8 cellular contexts compared by ENCODE assay signal in genomic region chr16:66751992-66752322, GRCh38. TPM values are rescaled to one million over a fixed set of nuclear protein-coding genes. Genes with fewer than 3 reads are reported as not detected.
A peak's percentile ranks its signal among the peaks of the same experiment; 100 is the strongest.
DNase-seq lines count a peak whose midpoint lies in the region; ATAC-seq, FAIRE-seq and TF ChIP-seq lines count a peak whose summit lies in the region.

No MANE protein-coding gene starts in this region.

- H3K9me1 ChIP-seq in K562 (ENCODE audit: control insufficient read depth, insufficient read depth, low read length) = no peaks in the 10 kb centered on the region

- H3K36me3 ChIP-seq in K562 (ENCODE audit: control insufficient read depth, insufficient read depth, low read length) = peaks cover 33% of the 10 kb centered on the region
- H3K36me3 ChIP-seq in mucosa of rectum (ENCODE audit: control insufficient read depth in 2 of 2, insufficient read depth in 2 of 2, low read length in 2 of 2) = peaks cover 11 to 18% of the 10 kb centered on the region in 2 donors

- H3K4me3 ChIP-seq in right cardiac atrium (ENCODE audit: low read length) (peak overlapping the region; percentile 73), K562 (peak overlapping the region; percentile 97), mucosa of rectum (ENCODE audit: low read length in 2 of 2) (peak overlapping the region; percentile 84 to 94)

- in situ Hi-C loops in K562 (cut with MboI) = no loop called here

- no peak overlapping the region for H3K27ac ChIP-seq in right cardiac atrium (ENCODE audit: low read length)
- peak overlapping the region; percentile 94 for H3K27ac ChIP-seq in K562 (ENCODE audit: extremely low read depth, low read depth, low read length)
- peak overlapping the region; percentile 77 to 81 for H3K27ac ChIP-seq in mucosa of rectum (ENCODE audit: low read depth in 2 of 2, low read length in 2 of 2)

- H3K79me2 ChIP-seq in K562 (ENCODE audit: control insufficient read depth, insufficient read depth, low read length) = peaks cover 38% of the 10 kb centered on the region

- TF ChIP-seq RAD21 in K562 (CRISPR knock-in tag; conservative IDR thresholded peaks at IDR 0.05 in 1 of 2, IDR thresholded peaks at IDR 0.05 in 1 of 2) = no peak

- peak overlapping the region; percentile 99 for H3K4me2 ChIP-seq in K562 (ENCODE audit: insufficient read depth, low read length)

- TSS peak; percentile 64 for BruUV-seq in K562 (replicated peaks; lab: Mats Ljungman, UMichigan)

- intact Hi-C loops in right cardiac atrium (cut with DNase I) (no loop called here), cardiac septum (cut with DNase I) (loop anchor here (1.0 to 5.0 kb wide), 3 partner anchors 11 to 345 kb away; no protein-coding TSS in a partner anchor), K562 (cut with micrococcal nuclease) (no loop called here)

- peaks cover 10% of the 10 kb centered on the region for H4K20me1 ChIP-seq in K562 (replicated peaks; ENCODE audit: control insufficient read depth, insufficient read depth, low read length)

- no peak for FAIRE-seq in K562 (lab: Jason Lieb, UNC)

- H3K4me1 ChIP-seq in right cardiac atrium (ENCODE audit: control insufficient read depth, insufficient read depth, low read length) = peaks cover 5% of the 10 kb centered on the region
- peaks cover 9 to 15% of the 10 kb centered on the region in 2 experiments; a peak in 4 of 5 replicates for H3K4me1 ChIP-seq in K562 (replicated peaks in 1 of 2; ENCODE audit: control insufficient read depth in 2 of 2, insufficient read depth in 2 of 2, low read length in 2 of 2)
- H3K4me1 ChIP-seq in mucosa of rectum (ENCODE audit: control insufficient read depth in 2 of 2, insufficient read depth in 2 of 2, low read length in 2 of 2) = peaks cover 18 to 25% of the 10 kb centered on the region in 2 donors

- TF ChIP-seq CTCF in K562 (IDR thresholded peaks at IDR 0.05 in 2 of 3, conservative IDR thresholded peaks at IDR 0.05 in 1 of 3; ENCODE audit: insufficient read depth in 2 of 3, low read depth in 1 of 3, low read length in 3 of 3) = no peak

- peak overlapping the region; percentile 91 for H2AFZ ChIP-seq in K562 (ENCODE audit: low read depth, low read length)

- TF ChIP-seq POLR2A in K562 (conservative IDR thresholded peaks at IDR 0.05) = no peak

- DNase-seq in right cardiac atrium (no peak), cardiac septum (ENCODE audit: low spot score) (no peak), K562 (ENCODE audit: extremely low read depth in 1 of 4, low spot score in 3 of 4) (no peak), dermis blood vessel endothelial cell (no peak)

- peak overlapping the region; percentile 96 to 99 for H3K9ac ChIP-seq in K562 (ENCODE audit: insufficient read depth in 1 of 2, low read depth in 2 of 2, low read length in 2 of 2)
- peak overlapping the region; percentile 90 to 98 for H3K9ac ChIP-seq in mucosa of rectum (ENCODE audit: low read depth in 1 of 2, low read length in 2 of 2)

- WGBS in right cardiac atrium = 45% methylated on average over 3 of the region's 3 CpGs
- 23% methylated on average over 3 of the region's 3 CpGs for WGBS in K562 (ENCODE audit: insufficient coverage, low coverage, missing lambda C conversion rate)

- CTCF ChIA-PET in K562 (lab: Yijun Ruan, JAX; ENCODE audit: low intra/inter-chr PET ratio) = interaction anchor here (1.1 kb wide), 1 partner anchor 143 kb away, joined by 3 read pairs; no protein-coding TSS in a partner anchor

- H3K9me3 ChIP-seq in right cardiac atrium (ENCODE audit: control insufficient read depth, low read length) (no peaks in the 10 kb centered on the region), K562 (replicated peaks; ENCODE audit: control insufficient read depth, insufficient read depth, low read depth, low read length) (no peaks in the 10 kb centered on the region), mucosa of rectum (ENCODE audit: control insufficient read depth in 2 of 2, low read length in 2 of 2) (no peaks in the 10 kb centered on the region)

- H3K27me3 ChIP-seq in right cardiac atrium (ENCODE audit: control insufficient read depth, insufficient read depth) (no peaks in the 10 kb centered on the region), K562 (ENCODE audit: control insufficient read depth in 2 of 2, insufficient read depth in 2 of 2, low read length in 2 of 2) (no peaks in the 10 kb centered on the region), mucosa of rectum (ENCODE audit: control insufficient read depth in 2 of 2, insufficient read depth in 2 of 2, low read length in 2 of 2) (no peaks in the 10 kb centered on the region)

- POLR2A ChIA-PET in K562 (lab: Yijun Ruan, JAX) = interaction anchor here (0.6 to 2.8 kb wide), 6 partner anchors 11 to 129 kb away, joined by 3 to 22 read pairs (median 4); no protein-coding TSS in a partner anchor

- TF ChIP-seq EP300 in K562 (IDR thresholded peaks at IDR 0.05; ENCODE audit: low read length) = no peak

- ATAC-seq in right cardiac atrium = no peak
- ATAC-seq in K562 = no peak
- no peak for ATAC-seq in HG02938 (IDR thresholded peaks at IDR 0.05; ENCODE audit: unreplicated experiment)
- ATAC-seq in HG03571 (IDR thresholded peaks at IDR 0.05; ENCODE audit: unreplicated experiment) = no peak
- ATAC-seq in GM21737 (IDR thresholded peaks at IDR 0.05; ENCODE audit: unreplicated experiment) = no peak

TF ChIP-seq in K562, 482 proteins besides CTCF, POLR2A, EP300 and RAD21 (continues in another document):
- TF ChIP-seq GTF2A2 (tag; IDR thresholded peaks at IDR 0.05) = no peak

RNA-seq across cellular contexts. Expression of gene DYNC1LI2, which starts 0.5 kb away (rescaled TPM):
- 100 to 1,000 TPM in 1 of 4 donors, 10 to 100 TPM in 3; 73.1 to 110 (median 94.2) TPM for total RNA-seq in right cardiac atrium
- polyA plus RNA-seq in right cardiac atrium = 42.0 TPM
- 123 TPM for total RNA-seq in cardiac septum
- 247 and 297 TPM in 2 replicates for total RNA-seq in K562 (2011; cell fraction: chromatin; rRNA removed; ENCODE audit: low replicate concordance)
- total RNA-seq in K562 (2011; cell fraction: nucleolus; rRNA removed) = 102 and 117 TPM in 2 replicates
- total RNA-seq in K562 (2011; cell fraction: nucleoplasm; rRNA removed) = 156 and 208 TPM in 2 replicates
- 33.3 and 53.3 TPM in 2 replicates for total RNA-seq in K562 (2014; rRNA removed)
- total RNA-seq in K562 (2014; rRNA removed; fragmentation: Illumina TruSeq; extraction: Trizol) = 35.1 and 40.0 TPM in 2 replicates
- total RNA-seq in K562 (2015; rRNA removed; fragmentation: Illumina TruSeq; extraction: Trizol) = 38.2 and 39.7 TPM in 2 replicates
- total RNA-seq in K562 (2021) = 40.8 and 48.9 TPM in 2 replicates
- polyA plus RNA-seq in K562 (2011; rRNA removed) = 40.2 and 44.5 TPM in 2 replicates
- polyA plus RNA-seq in K562 (2011; cell fraction: cytosol; rRNA removed) = 16.7 and 24.3 TPM in 2 replicates
- polyA plus RNA-seq in K562 (2011; cell fraction: nucleus; rRNA removed) = 140 and 177 TPM in 2 replicates
- 25.0 and 29.6 TPM in 2 replicates for polyA plus RNA-seq in K562 (2012)
- 31.7 and 39.4 TPM in 2 replicates for polyA plus RNA-seq in K562 (2014; fragmentation: Illumina TruSeq; extraction: Trizol)
- polyA plus RNA-seq in K562 (2014; fragmentation: Nextera tagmentation; extraction: Ambion mirVana) = 1 to 10 TPM; 5.1 to 7.0 TPM
- polyA plus RNA-seq in K562 (2014; rRNA removed) = 47.6 and 47.8 TPM in 2 replicates
- polyA minus RNA-seq in K562 (2011; rRNA and poly(A)+ RNA removed) = 35.7 and 40.6 TPM in 2 replicates
- 22.7 and 23.1 TPM in 2 replicates for polyA minus RNA-seq in K562 (2011; cell fraction: cytosol; rRNA and poly(A)+ RNA removed)
- 47.3 and 62.5 TPM in 2 replicates for polyA minus RNA-seq in K562 (2011; cell fraction: nucleus; rRNA and poly(A)+ RNA removed)
- 112 and 219 TPM in 2 replicates for total RNA-seq in dermis blood vessel endothelial cell

RNA-seq across cellular contexts. Expression of gene TERB1, which starts 49.4 kb away (rescaled TPM):
- total RNA-seq in right cardiac atrium (under 1 TPM in 1 of 4 donors, not detected in 3; 0.22 TPM), cardiac septum (not detected), K562 (2014; rRNA removed) (not detected in 2 replicates), K562 (2014; rRNA removed; fragmentation: Illumina TruSeq; extraction: Trizol) (not detected in 2 replicates), K562 (2015; rRNA removed; fragmentation: Illumina TruSeq; extraction: Trizol) (not detected in 2 replicates), K562 (2021) (not detected in 2 replicates), dermis blood vessel endothelial cell (0.17 TPM in 1 of 2 replicates, not detected in the other)
- polyA plus RNA-seq in right cardiac atrium (not detected), K562 (2011; rRNA removed) (not detected in 2 replicates), K562 (2014; fragmentation: Illumina TruSeq; extraction: Trizol) (not detected in 2 replicates), K562 (2014; fragmentation: Nextera tagmentation; extraction: Ambion mirVana) (not detected), K562 (2014; rRNA removed) (not detected in 2 replicates)
- total RNA-seq in K562 (2011; cell fraction: chromatin; rRNA removed; ENCODE audit: low replicate concordance) = not detected in 2 replicates
- not detected in 2 replicates for total RNA-seq in K562 (2011; cell fraction: nucleolus; rRNA removed)
- not detected in 2 replicates for total RNA-seq in K562 (2011; cell fraction: nucleoplasm; rRNA removed)
- not detected in 2 replicates for polyA plus RNA-seq in K562 (2011; cell fraction: cytosol; rRNA removed)
- 0.18 TPM in 1 of 2 replicates, not detected in the other for polyA plus RNA-seq in K562 (2011; cell fraction: nucleus; rRNA removed)
- polyA plus RNA-seq in K562 (2012) = not detected in 2 replicates
- 0.30 TPM in 1 of 2 replicates, not detected in the other for polyA minus RNA-seq in K562 (2011; rRNA and poly(A)+ RNA removed)
- not detected in 2 replicates for polyA minus RNA-seq in K562 (2011; cell fraction: cytosol; rRNA and poly(A)+ RNA removed)
- not detected in 2 replicates for polyA minus RNA-seq in K562 (2011; cell fraction: nucleus; rRNA and poly(A)+ RNA removed)

RNA-seq across cellular contexts. Expression of gene CMTM4, which starts 55.4 kb away (rescaled TPM):
- total RNA-seq in right cardiac atrium = 10 to 100 TPM; 13.2 to 15.9 (median 14.6) TPM
- polyA plus RNA-seq in right cardiac atrium = 7.9 TPM
- 10.4 TPM for total RNA-seq in cardiac septum
- total RNA-seq in K562 (2011; cell fraction: chromatin; rRNA removed; ENCODE audit: low replicate concordance) = 32.4 and 38.7 TPM in 2 replicates
- 32.0 and 33.0 TPM in 2 replicates for total RNA-seq in K562 (2011; cell fraction: nucleolus; rRNA removed)
- 38.0 and 47.5 TPM in 2 replicates for total RNA-seq in K562 (2011; cell fraction: nucleoplasm; rRNA removed)
- 11.6 and 13.3 TPM in 2 replicates for total RNA-seq in K562 (2014; rRNA removed)
- 14.9 and 15.2 TPM in 2 replicates for total RNA-seq in K562 (2014; rRNA removed; fragmentation: Illumina TruSeq; extraction: Trizol)
- total RNA-seq in K562 (2015; rRNA removed; fragmentation: Illumina TruSeq; extraction: Trizol) = 11.1 and 12.3 TPM in 2 replicates
- total RNA-seq in K562 (2021) = 19.5 and 19.9 TPM in 2 replicates
- polyA plus RNA-seq in K562 (2011; rRNA removed) = 21.3 and 24.0 TPM in 2 replicates
- polyA plus RNA-seq in K562 (2011; cell fraction: cytosol; rRNA removed) = 19.3 and 28.8 TPM in 2 replicates
- polyA plus RNA-seq in K562 (2011; cell fraction: nucleus; rRNA removed) = 57.4 and 63.9 TPM in 2 replicates
- polyA plus RNA-seq in K562 (2012) = 9.5 and 12.6 TPM in 2 replicates
- 12.5 and 12.9 TPM in 2 replicates for polyA plus RNA-seq in K562 (2014; fragmentation: Illumina TruSeq; extraction: Trizol)
- 1 to 10 TPM; 2.0 to 2.3 TPM for polyA plus RNA-seq in K562 (2014; fragmentation: Nextera tagmentation; extraction: Ambion mirVana)
- 13.5 and 16.2 TPM in 2 replicates for polyA plus RNA-seq in K562 (2014; rRNA removed)
- polyA minus RNA-seq in K562 (2011; rRNA and poly(A)+ RNA removed) = 22.2 and 25.2 TPM in 2 replicates
- polyA minus RNA-seq in K562 (2011; cell fraction: cytosol; rRNA and poly(A)+ RNA removed) = 17.4 and 18.7 TPM in 2 replicates
- polyA minus RNA-seq in K562 (2011; cell fraction: nucleus; rRNA and poly(A)+ RNA removed) = 13.3 and 20.4 TPM in 2 replicates
- 8.8 and 11.6 TPM in 2 replicates for total RNA-seq in dermis blood vessel endothelial cell
